ENCODE assay signal across 36 cellular contexts in the genomic region with DNA sequence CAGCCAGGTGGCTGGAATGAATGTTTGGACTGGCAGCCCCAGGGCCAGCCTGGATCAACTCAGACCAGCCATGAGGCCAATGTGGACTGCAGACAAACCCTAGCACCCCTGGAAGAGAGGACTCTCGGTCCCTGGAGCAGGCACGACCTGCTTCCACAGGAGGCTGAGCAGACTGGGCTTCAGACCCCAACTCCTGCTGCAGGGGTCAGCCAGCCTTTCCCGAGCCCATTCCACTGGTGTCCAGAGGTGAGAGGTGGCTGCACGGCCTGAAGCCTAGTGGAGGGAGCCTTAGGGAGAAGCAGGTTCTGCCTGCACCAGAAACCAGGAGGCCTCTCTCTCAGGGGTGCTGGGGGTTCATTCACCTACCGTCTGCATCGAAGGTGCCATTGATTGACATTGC.
"Had no signal": no experiment of that assay in that cellular context is flagged by ENCODE, and none has a peak within 500 bp of the region (broad histone marks: within the 10 kb centered on the region; RNA-seq: fewer than 3 reads in every experiment).

No MANE protein-coding gene starts in this region.

- DNase-seq: activated CD4-positive, alpha-beta T cell treated with anti-CD3 and anti-CD28 coated beads for 1 hour; activated CD4-positive, alpha-beta T cell treated with anti-CD3 and anti-CD28 coated beads for 48 hours; activated CD4-positive, alpha-beta T cell treated with anti-CD3 and anti-CD28 coated beads, Interleukin-2, amount 50 U/mL, for 48 hours; activated CD4-positive, CD25-positive, alpha-beta regulatory T cell; activated CD8-positive, alpha-beta T cell treated with anti-CD3 and anti-CD28 coated beads, Interleukin-2, amount 10 ng/mL, durations not matched to agents 7 days and 5 days; activated gamma-delta T cell; activated naive CD4-positive, alpha-beta T cell treated with Interleukin-2 at 50 U/mL for 16 hours; activated naive CD8-positive, alpha-beta T cell treated with anti-CD3 and anti-CD28 coated beads, Interleukin-2, amount 10 ng/mL, durations not matched to agents 7 days and 5 days; activated T-cell treated with anti-CD3 and anti-CD28 coated beads, Interleukin-2, amount 50 U/mL, for 24 hours; amygdala; MM.1S; MV-4-11; NCI-H1092; NCI-H1436 treated with DMSO at 0.1 percent for 48 hours; NCI-H187; NCI-H2029 treated with DMSO at 0.1 percent for 48 hours; NCI-H2107; NCI-H2171; NCI-H510A; NCI-H526; NCI-H748 treated with DMSO at 0.1 percent for 48 hours; NK-92 treated with Interleukin-12 subunit alpha and Interleukin-12 subunit beta, amount 100 ng/mL, for 24 hours; PC-3; RPMI8226; SHP77 treated with DMSO at 0.1 percent for 48 hours; SK-N-SH; T-helper 1 cell; T1000; WERI-Rb-1 had no signal

- H3K9me3 ChIP-seq: ascending aorta, Peyer's patch, SJSA1, SK-N-SH had no signal

- H3K9me3 Mint-ChIP-seq: activated naive CD4-positive, alpha-beta T cell treated with anti-CD3 and anti-CD28 coated beads, Interleukin-2, amount 50 U/mL, for 24 hours; activated naive CD8-positive, alpha-beta T cell treated with anti-CD3 and anti-CD28 coated beads, Interleukin-2, amount 10 ng/mL, durations not matched to agents 7 days and 5 days; activated T-helper 2 cell treated with anti-CD3 and anti-CD28 coated beads, Interferon-gamma antibody, Interleukin-2, Interleukin-4, amounts not matched to agents 10 μg/mL and 5 μg/mL and 100 μg/mL, durations not matched to agents 14 hours and 24 hours and 36 hours had no signal

- H3K27me3 ChIP-seq: ascending aorta, cardiac muscle cell, Peyer's patch, SJSA1 had no signal

- H3K4me1 ChIP-seq: ascending aorta, Peyer's patch, SJSA1 had no signal

- H3K4me1 Mint-ChIP-seq: activated naive CD4-positive, alpha-beta T cell treated with anti-CD3 and anti-CD28 coated beads, Interleukin-2, amount 50 U/mL, for 24 hours; activated naive CD8-positive, alpha-beta T cell treated with anti-CD3 and anti-CD28 coated beads, Interleukin-2, amount 10 ng/mL, durations not matched to agents 7 days and 5 days had no signal

- H3K27ac ChIP-seq: ascending aorta, cardiac muscle cell, KMS-11, Peyer's patch, SJSA1, WERI-Rb-1 had no signal

- H3K27me3 Mint-ChIP-seq: activated naive CD4-positive, alpha-beta T cell treated with anti-CD3 and anti-CD28 coated beads, Interleukin-2, amount 50 U/mL, for 24 hours; activated naive CD8-positive, alpha-beta T cell treated with anti-CD3 and anti-CD28 coated beads, Interleukin-2, amount 10 ng/mL, durations not matched to agents 7 days and 5 days; activated T-cell treated with anti-CD3 and anti-CD28 coated beads, Interleukin-2, amount 50 U/mL, for 24 hours had no signal

- H3K27ac Mint-ChIP-seq: activated CD8-positive, alpha-beta T cell treated with anti-CD3 and anti-CD28 coated beads, Interleukin-2, amount 10 ng/mL, durations not matched to agents 7 days and 5 days; activated naive CD4-positive, alpha-beta T cell treated with anti-CD3 and anti-CD28 coated beads, Interleukin-2, amount 50 U/mL, for 24 hours; activated naive CD8-positive, alpha-beta T cell treated with anti-CD3 and anti-CD28 coated beads, Interleukin-2, amount 10 ng/mL, durations not matched to agents 7 days and 5 days; activated T-cell treated with anti-CD3 and anti-CD28 coated beads, Interleukin-2, amount 50 U/mL, for 24 hours; activated T-helper 2 cell treated with anti-CD3 and anti-CD28 coated beads, Interferon-gamma antibody, Interleukin-2, Interleukin-4, amounts not matched to agents 10 μg/mL and 5 μg/mL and 100 μg/mL, durations not matched to agents 14 hours and 24 hours and 36 hours had no signal

- H3K36me3 ChIP-seq: cardiac muscle cell, SJSA1, WERI-Rb-1 had no signal

- H3K4me3 Mint-ChIP-seq: activated CD8-positive, alpha-beta T cell treated with anti-CD3 and anti-CD28 coated beads, Interleukin-2, amount 10 ng/mL, durations not matched to agents 7 days and 5 days; activated naive CD4-positive, alpha-beta T cell treated with anti-CD3 and anti-CD28 coated beads, Interleukin-2, amount 50 U/mL, for 24 hours; activated naive CD8-positive, alpha-beta T cell treated with anti-CD3 and anti-CD28 coated beads, Interleukin-2, amount 10 ng/mL, durations not matched to agents 7 days and 5 days; activated T-cell treated with anti-CD3 and anti-CD28 coated beads, Interleukin-2, amount 50 U/mL, for 24 hours had no signal

- H3K4me3 ChIP-seq: ascending aorta, cardiac muscle cell, Peyer's patch, SJSA1 had no signal

- ATAC-seq: activated CD8-positive, alpha-beta T cell treated with anti-CD3 and anti-CD28 coated beads, Interleukin-2, amount 10 ng/mL, durations not matched to agents 7 days and 5 days; PC-3 had no signal
